Comparison of ENCODE assay signal across 1 cellular context in the genomic region with DNA sequence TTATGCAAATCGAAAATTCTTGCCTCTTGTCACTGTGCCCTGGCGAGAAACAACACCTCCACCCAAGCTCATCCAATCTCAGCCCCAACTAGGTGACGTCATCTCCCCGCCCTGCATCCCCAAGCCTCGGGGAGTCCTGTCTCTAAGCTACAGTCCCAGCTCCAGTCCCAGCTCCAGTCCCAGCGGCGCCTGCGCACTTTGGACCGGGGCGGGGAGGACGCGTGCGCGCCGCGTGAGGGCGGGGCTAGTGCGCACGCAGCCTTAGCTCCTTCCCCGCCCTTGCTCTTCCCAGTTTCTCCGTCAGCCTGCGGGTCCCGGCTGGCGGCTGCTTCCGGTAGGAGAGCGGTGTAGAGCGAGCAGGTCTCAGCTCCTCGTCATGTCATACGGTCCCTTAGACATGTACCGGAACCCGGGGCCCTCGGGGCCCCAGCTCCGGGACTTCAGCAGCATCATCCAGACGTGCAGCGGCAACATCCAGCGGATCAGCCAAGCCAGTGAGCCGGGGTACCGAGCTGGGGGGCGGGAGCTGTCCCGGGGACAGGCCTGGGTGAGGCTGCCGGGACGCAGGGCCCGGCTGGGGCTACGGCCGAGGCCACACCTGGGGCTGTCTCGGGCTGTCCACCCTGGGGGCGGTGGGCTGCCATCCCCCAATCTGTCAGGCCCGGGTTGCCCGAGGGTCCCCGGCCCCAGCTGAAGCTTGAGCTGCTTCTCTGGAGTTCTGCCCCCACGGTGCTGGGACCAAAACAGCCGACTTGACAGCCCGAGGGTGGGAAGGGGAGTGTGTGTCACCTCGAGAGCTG.
TF ChIP-seq lines count a peak whose summit lies in the region.

A gene (plus strand): TSS at position 288 of the 800 bp plus-strand sequence. CDS start 89 bp downstream, at position 377.

TF ChIP-seq in K562, 482 proteins besides CTCF, POLR2A, EP300 and RAD21 (continued from another document and continues in another):
- TF ChIP-seq, protein P1, sequence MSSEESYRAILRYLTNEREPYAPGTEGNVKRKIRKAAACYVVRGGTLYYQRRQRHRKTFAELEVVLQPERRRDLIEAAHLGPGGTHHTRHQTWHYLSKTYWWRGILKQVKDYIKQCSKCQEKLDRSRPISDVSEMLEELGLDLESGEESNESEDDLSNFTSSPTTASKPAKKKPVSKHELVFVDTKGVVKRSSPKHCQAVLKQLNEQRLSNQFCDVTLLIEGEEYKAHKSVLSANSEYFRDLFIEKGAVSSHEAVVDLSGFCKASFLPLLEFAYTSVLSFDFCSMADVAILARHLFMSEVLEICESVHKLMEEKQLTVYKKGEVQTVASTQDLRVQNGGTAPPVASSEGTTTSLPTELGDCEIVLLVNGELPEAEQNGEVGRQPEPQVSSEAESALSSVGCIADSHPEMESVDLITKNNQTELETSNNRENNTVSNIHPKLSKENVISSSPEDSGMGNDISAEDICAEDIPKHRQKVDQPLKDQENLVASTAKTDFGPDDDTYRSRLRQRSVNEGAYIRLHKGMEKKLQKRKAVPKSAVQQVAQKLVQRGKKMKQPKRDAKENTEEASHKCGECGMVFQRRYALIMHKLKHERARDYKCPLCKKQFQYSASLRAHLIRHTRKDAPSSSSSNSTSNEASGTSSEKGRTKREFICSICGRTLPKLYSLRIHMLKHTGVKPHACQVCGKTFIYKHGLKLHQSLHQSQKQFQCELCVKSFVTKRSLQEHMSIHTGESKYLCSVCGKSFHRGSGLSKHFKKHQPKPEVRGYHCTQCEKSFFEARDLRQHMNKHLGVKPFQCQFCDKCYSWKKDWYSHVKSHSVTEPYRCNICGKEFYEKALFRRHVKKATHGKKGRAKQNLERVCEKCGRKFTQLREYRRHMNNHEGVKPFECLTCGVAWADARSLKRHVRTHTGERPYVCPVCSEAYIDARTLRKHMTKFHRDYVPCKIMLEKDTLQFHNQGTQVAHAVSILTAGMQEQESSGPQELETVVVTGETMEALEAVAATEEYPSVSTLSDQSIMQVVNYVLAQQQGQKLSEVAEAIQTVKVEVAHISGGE (CRISPR knock-in tag; IDR thresholded peaks at IDR 0.05) = peak in 2 of 3 experiments; percentile 56 to 81; a peak in 3 of 6 replicates
- no peak for TF ChIP-seq BDP1 (IDR thresholded peaks at IDR 0.05; ENCODE audit: insufficient read depth, insufficient read length)
- TF ChIP-seq, protein P2, sequence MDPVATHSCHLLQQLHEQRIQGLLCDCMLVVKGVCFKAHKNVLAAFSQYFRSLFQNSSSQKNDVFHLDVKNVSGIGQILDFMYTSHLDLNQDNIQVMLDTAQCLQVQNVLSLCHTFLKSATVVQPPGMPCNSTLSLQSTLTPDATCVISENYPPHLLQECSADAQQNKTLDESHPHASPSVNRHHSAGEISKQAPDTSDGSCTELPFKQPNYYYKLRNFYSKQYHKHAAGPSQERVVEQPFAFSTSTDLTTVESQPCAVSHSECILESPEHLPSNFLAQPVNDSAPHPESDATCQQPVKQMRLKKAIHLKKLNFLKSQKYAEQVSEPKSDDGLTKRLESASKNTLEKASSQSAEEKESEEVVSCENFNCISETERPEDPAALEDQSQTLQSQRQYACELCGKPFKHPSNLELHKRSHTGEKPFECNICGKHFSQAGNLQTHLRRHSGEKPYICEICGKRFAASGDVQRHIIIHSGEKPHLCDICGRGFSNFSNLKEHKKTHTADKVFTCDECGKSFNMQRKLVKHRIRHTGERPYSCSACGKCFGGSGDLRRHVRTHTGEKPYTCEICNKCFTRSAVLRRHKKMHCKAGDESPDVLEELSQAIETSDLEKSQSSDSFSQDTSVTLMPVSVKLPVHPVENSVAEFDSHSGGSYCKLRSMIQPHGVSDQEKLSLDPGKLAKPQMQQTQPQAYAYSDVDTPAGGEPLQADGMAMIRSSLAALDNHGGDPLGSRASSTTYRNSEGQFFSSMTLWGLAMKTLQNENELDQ (CRISPR knock-in tag; IDR thresholded peaks at IDR 0.05; ENCODE audit: borderline replicate concordance) = no peak
- TF ChIP-seq ZEB2 (IDR thresholded peaks at IDR 0.05) = peak; percentile 53; the same call in 1 of the 2 replicates
- no peak for TF ChIP-seq NFYB (IDR thresholded peaks at IDR 0.05; ENCODE audit: extremely low read depth, insufficient read length)
- TF ChIP-seq DACH1 (IDR thresholded peaks at IDR 0.05; ENCODE audit: partially characterized antibody) = no peak
- TF ChIP-seq SMARCA4 (IDR thresholded peaks at IDR 0.05) = no peak
- peak; percentile 82 for TF ChIP-seq CREB1 (IDR thresholded peaks at IDR 0.05)
- TF ChIP-seq CREB1 (CRISPR knock-in tag; IDR thresholded peaks at IDR 0.05) = peak; percentile 86
- no peak for TF ChIP-seq PPARD (CRISPR knock-in tag; IDR thresholded peaks at IDR 0.05)
- no peak for TF ChIP-seq CEBPG (CRISPR knock-in tag; IDR thresholded peaks at IDR 0.05)
- no peak for TF ChIP-seq CEBPG (tag; conservative IDR thresholded peaks at IDR 0.05 in 1 of 2, IDR thresholded peaks at IDR 0.05 in 1 of 2)
- TF ChIP-seq CBX8 (IDR thresholded peaks at IDR 0.05; ENCODE audit: borderline replicate concordance, extremely low read depth, low read depth, low read length, poor library complexity, severe bottlenecking) = no peak
- TF ChIP-seq NFRKB (IDR thresholded peaks at IDR 0.05; ENCODE audit: low read depth) = no peak
- TF ChIP-seq RBM14 (IDR thresholded peaks at IDR 0.05; ENCODE audit: borderline replicate concordance, insufficient read depth, low read depth, low read length) = no peak
- TF ChIP-seq, protein P3, sequence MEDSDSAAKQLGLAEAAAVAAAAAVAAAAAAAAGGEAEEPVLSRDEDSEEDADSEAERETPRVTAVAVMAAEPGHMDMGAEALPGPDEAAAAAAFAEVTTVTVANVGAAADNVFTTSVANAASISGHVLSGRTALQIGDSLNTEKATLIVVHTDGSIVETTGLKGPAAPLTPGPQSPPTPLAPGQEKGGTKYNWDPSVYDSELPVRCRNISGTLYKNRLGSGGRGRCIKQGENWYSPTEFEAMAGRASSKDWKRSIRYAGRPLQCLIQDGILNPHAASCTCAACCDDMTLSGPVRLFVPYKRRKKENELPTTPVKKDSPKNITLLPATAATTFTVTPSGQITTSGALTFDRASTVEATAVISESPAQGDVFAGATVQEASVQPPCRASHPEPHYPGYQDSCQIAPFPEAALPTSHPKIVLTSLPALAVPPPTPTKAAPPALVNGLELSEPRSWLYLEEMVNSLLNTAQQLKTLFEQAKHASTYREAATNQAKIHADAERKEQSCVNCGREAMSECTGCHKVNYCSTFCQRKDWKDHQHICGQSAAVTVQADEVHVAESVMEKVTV (CRISPR knock-in tag; IDR thresholded peaks at IDR 0.05) = no peak
- TF ChIP-seq ZFP1 (CRISPR knock-in tag; IDR thresholded peaks at IDR 0.05) = no peak
- TF ChIP-seq CBX1 (IDR thresholded peaks at IDR 0.05; ENCODE audit: low read depth) = no peak
- TF ChIP-seq POLR3A (IDR thresholded peaks at IDR 0.05; ENCODE audit: borderline replicate concordance, extremely low read depth, insufficient read depth, insufficient read length) = no peak
- no peak for TF ChIP-seq ZNF263 (CRISPR knock-in tag; IDR thresholded peaks at IDR 0.05; ENCODE audit: borderline replicate concordance)
- peak; percentile 21; the same call in 1 of the 2 replicates for TF ChIP-seq C11orf30 (IDR thresholded peaks at IDR 0.05; ENCODE audit: low read depth)
- TF ChIP-seq TFAM (CRISPR knock-in tag; conservative IDR thresholded peaks at IDR 0.05) = no peak
- TF ChIP-seq, protein P4, sequence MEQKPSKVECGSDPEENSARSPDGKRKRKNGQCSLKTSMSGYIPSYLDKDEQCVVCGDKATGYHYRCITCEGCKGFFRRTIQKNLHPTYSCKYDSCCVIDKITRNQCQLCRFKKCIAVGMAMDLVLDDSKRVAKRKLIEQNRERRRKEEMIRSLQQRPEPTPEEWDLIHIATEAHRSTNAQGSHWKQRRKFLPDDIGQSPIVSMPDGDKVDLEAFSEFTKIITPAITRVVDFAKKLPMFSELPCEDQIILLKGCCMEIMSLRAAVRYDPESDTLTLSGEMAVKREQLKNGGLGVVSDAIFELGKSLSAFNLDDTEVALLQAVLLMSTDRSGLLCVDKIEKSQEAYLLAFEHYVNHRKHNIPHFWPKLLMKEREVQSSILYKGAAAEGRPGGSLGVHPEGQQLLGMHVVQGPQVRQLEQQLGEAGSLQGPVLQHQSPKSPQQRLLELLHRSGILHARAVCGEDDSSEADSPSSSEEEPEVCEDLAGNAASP (IDR thresholded peaks at IDR 0.05) = no peak
- no peak for TF ChIP-seq PHB2 (IDR thresholded peaks at IDR 0.05; ENCODE audit: low read depth)
- TF ChIP-seq, protein P5, sequence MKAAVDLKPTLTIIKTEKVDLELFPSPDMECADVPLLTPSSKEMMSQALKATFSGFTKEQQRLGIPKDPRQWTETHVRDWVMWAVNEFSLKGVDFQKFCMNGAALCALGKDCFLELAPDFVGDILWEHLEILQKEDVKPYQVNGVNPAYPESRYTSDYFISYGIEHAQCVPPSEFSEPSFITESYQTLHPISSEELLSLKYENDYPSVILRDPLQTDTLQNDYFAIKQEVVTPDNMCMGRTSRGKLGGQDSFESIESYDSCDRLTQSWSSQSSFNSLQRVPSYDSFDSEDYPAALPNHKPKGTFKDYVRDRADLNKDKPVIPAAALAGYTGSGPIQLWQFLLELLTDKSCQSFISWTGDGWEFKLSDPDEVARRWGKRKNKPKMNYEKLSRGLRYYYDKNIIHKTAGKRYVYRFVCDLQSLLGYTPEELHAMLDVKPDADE (conservative IDR thresholded peaks at IDR 0.05; ENCODE audit: control insufficient read depth, low read depth, low read length) = no peak; the same call in 1 of the 2 replicates
- peak; percentile 97 for TF ChIP-seq CTBP1 (IDR thresholded peaks at IDR 0.05; ENCODE audit: borderline replicate concordance)
- TF ChIP-seq, protein P6, sequence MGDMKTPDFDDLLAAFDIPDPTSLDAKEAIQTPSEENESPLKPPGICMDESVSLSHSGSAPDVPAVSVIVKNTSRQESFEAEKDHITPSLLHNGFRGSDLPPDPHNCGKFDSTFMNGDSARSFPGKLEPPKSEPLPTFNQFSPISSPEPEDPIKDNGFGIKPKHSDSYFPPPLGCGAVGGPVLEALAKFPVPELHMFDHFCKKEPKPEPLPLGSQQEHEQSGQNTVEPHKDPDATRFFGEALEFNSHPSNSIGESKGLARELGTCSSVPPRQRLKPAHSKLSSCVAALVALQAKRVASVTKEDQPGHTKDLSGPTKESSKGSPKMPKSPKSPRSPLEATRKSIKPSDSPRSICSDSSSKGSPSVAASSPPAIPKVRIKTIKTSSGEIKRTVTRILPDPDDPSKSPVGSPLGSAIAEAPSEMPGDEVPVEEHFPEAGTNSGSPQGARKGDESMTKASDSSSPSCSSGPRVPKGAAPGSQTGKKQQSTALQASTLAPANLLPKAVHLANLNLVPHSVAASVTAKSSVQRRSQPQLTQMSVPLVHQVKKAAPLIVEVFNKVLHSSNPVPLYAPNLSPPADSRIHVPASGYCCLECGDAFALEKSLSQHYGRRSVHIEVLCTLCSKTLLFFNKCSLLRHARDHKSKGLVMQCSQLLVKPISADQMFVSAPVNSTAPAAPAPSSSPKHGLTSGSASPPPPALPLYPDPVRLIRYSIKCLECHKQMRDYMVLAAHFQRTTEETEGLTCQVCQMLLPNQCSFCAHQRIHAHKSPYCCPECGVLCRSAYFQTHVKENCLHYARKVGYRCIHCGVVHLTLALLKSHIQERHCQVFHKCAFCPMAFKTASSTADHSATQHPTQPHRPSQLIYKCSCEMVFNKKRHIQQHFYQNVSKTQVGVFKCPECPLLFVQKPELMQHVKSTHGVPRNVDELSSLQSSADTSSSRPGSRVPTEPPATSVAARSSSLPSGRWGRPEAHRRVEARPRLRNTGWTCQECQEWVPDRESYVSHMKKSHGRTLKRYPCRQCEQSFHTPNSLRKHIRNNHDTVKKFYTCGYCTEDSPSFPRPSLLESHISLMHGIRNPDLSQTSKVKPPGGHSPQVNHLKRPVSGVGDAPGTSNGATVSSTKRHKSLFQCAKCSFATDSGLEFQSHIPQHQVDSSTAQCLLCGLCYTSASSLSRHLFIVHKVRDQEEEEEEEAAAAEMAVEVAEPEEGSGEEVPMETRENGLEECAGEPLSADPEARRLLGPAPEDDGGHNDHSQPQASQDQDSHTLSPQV (IDR thresholded peaks at IDR 0.05) = no peak
- TF ChIP-seq ZBTB7A (IDR thresholded peaks at IDR 0.05; ENCODE audit: borderline replicate concordance, control insufficient read depth, low read depth, low read length) = 0 out of 2 replicates have a peak, but pooled peaks have one; percentile 23
- peak; percentile 90 for TF ChIP-seq KDM5B (IDR thresholded peaks at IDR 0.05; ENCODE audit: insufficient replicate concordance, low read depth, low read length)
- TF ChIP-seq DDX20 (tag; IDR thresholded peaks at IDR 0.05; ENCODE audit: low read depth) = no peak
- peak; percentile 46 for TF ChIP-seq ETV5 (CRISPR knock-in tag; IDR thresholded peaks at IDR 0.05; ENCODE audit: low read depth)
- TF ChIP-seq, protein P7, sequence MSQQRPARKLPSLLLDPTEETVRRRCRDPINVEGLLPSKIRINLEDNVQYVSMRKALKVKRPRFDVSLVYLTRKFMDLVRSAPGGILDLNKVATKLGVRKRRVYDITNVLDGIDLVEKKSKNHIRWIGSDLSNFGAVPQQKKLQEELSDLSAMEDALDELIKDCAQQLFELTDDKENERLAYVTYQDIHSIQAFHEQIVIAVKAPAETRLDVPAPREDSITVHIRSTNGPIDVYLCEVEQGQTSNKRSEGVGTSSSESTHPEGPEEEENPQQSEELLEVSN (IDR thresholded peaks at IDR 0.05; ENCODE audit: borderline replicate concordance in 1 of 2, extremely low read depth in 1 of 2, insufficient read depth in 1 of 2, insufficient read length in 1 of 2, low read depth in 1 of 2, low read length in 1 of 2, poor library complexity in 1 of 2, severe bottlenecking in 1 of 2) = peak in 1 of 2 experiments; percentile 32
- TF ChIP-seq NFATC3 (IDR thresholded peaks at IDR 0.05) = no peak
